22 cellular contexts compared by ENCODE assay signal in genomic region chr1:151638812-151639211, GRCh38. TPM values are rescaled to one million over a fixed set of nuclear protein-coding genes. Genes with fewer than 3 reads are reported as not detected.
DNase-seq lines count a peak whose midpoint lies in the region; ATAC-seq and TF ChIP-seq lines count a peak whose summit lies in the region.
"Had no signal": no experiment of that assay in that cellular context is flagged by ENCODE, and none has a peak within 500 bp of the region (broad histone marks: within the 10 kb centered on the region; RNA-seq: fewer than 3 reads in every experiment).

No MANE protein-coding gene starts in this region.

- H3K27me3 ChIP-seq in CD4-positive, alpha-beta memory T cell (ENCODE audit: insufficient read depth, low read length) = no peaks in the 10 kb centered on the region
- H3K27me3 ChIP-seq in SJSA1 (replicated peaks) = no peaks in the 10 kb centered on the region
- H3K27me3 ChIP-seq in endocrine pancreas (ENCODE audit: control insufficient read depth, insufficient read depth, low read length) = no peaks in the 10 kb centered on the region
- H3K27me3 ChIP-seq: ascending aorta, stomach, tibial artery had no signal

- no peak overlapping the region for H3K4me3 Mint-ChIP-seq in CD4-positive, alpha-beta memory T cell
- H3K4me3 Mint-ChIP-seq: activated CD4-positive, alpha-beta T cell treated with anti-CD3 and anti-CD28 coated beads for 36 hours; activated naive CD8-positive, alpha-beta T cell treated with anti-CD3 and anti-CD28 coated beads, Interleukin-2, amount 10 ng/mL, durations not matched to agents 7 days and 5 days; CD4-positive, alpha-beta T cell had no signal

- CTCF ChIA-PET in CD4-positive, alpha-beta memory T cell (lab: Charles Lee; ENCODE audit: partially characterized antibody) = no interaction called here

- no peak overlapping the region for H3K27ac ChIP-seq in CD4-positive, alpha-beta memory T cell (ENCODE audit: low read depth, low read length)
- H3K27ac ChIP-seq in SJSA1 = peak overlapping the region; percentile 73
- H3K27ac ChIP-seq: ascending aorta, RWPE1, tibial artery had no signal

- no peak for TF ChIP-seq CTCF in mucosa of descending colon (IDR thresholded peaks at IDR 0.05)

- ATAC-seq in mucosa of descending colon (peak; percentile 15), Right ventricle myocardium inferior (no peak), left ventricle myocardium superior (no peak)
- ATAC-seq: activated CD4-positive, alpha-beta T cell treated with anti-CD3 and anti-CD28 coated beads for 36 hours had no signal

- no peak overlapping the region for H3K9ac ChIP-seq in endocrine pancreas (ENCODE audit: control insufficient read depth, insufficient read depth, low read length)

- H3K9me3 ChIP-seq in CD4-positive, alpha-beta memory T cell (ENCODE audit: control insufficient read depth in 1 of 2, low read length in 2 of 2) = no peaks in the 10 kb centered on the region
- H3K9me3 ChIP-seq in SJSA1 (replicated peaks) = no peaks in the 10 kb centered on the region
- H3K9me3 ChIP-seq in endocrine pancreas (ENCODE audit: control insufficient read depth, low read length) = no peaks in the 10 kb centered on the region
- no peaks in the 10 kb centered on the region for H3K9me3 ChIP-seq in mucosa of descending colon
- H3K9me3 ChIP-seq: ascending aorta, stomach, tibial artery had no signal

- H3K4me1 ChIP-seq in CD4-positive, alpha-beta memory T cell (ENCODE audit: insufficient read depth, low read length) = no peaks in the 10 kb centered on the region
- H3K4me1 ChIP-seq in SJSA1 (replicated peaks) (peaks cover 61% of the 10 kb centered on the region), endocrine pancreas (ENCODE audit: control insufficient read depth, insufficient read depth, low read length) (peaks cover 17% of the 10 kb centered on the region), mucosa of descending colon (ENCODE audit: low read depth) (peaks cover 7% of the 10 kb centered on the region)

- POLR2A ChIA-PET in CD4-positive, alpha-beta memory T cell (lab: Charles Lee; ENCODE audit: partially characterized antibody) = no interaction called here

- intact Hi-C loops in CD4-positive, alpha-beta memory T cell (cut with micrococcal nuclease) = no loop called here
- intact Hi-C loops in mucosa of descending colon (cut with DNase I, micrococcal nuclease) = no loop called here
- intact Hi-C loops in Right ventricle myocardium inferior (cut with DNase I) = no loop called here
- intact Hi-C loops in left ventricle myocardium superior (cut with micrococcal nuclease) = no loop called here

- no peak for DNase-seq in CD4-positive, alpha-beta memory T cell
- no peak for DNase-seq in SJSA1 (ENCODE audit: low read depth in 1 of 2, low spot score in 2 of 2)
- no peak for DNase-seq in mucosa of descending colon
- DNase-seq in NCI-H2171 (lab: John Stamatoyannopoulos, UW) = no peak
- no peak for DNase-seq in NCI-H510A treated with DMSO at 0.1 percent for 48 hours (lab: John Stamatoyannopoulos, UW)
- no peak for DNase-seq in Right ventricle myocardium inferior (ENCODE audit: missing footprints)
- no peak for DNase-seq in left ventricle myocardium superior
- DNase-seq: activated CD4-positive, alpha-beta T cell treated with anti-CD3 and anti-CD28 coated beads for 36 hours; activated effector memory CD4-positive, alpha-beta T cell treated with Interleukin-2 at 50 U/mL for 16 hours; activated naive CD8-positive, alpha-beta T cell treated with anti-CD3 and anti-CD28 coated beads, Interleukin-2, amount 10 ng/mL, durations not matched to agents 7 days and 5 days; activated T-cell treated with anti-CD3 and anti-CD28 coated beads for 4 hours; CD4-positive, alpha-beta T cell; GOT3; head of caudate nucleus; KBM-7; NCI-H2029 treated with DMSO at 0.1 percent for 48 hours; NCI-H748 treated with DMSO at 0.1 percent for 48 hours; stomach; tibial artery had no signal

- H3K27me3 Mint-ChIP-seq in CD4-positive, alpha-beta memory T cell = no peaks in the 10 kb centered on the region
- H3K27me3 Mint-ChIP-seq: activated CD4-positive, alpha-beta T cell treated with anti-CD3 and anti-CD28 coated beads for 36 hours; activated naive CD8-positive, alpha-beta T cell treated with anti-CD3 and anti-CD28 coated beads, Interleukin-2, amount 10 ng/mL, durations not matched to agents 7 days and 5 days; CD4-positive, alpha-beta T cell had no signal

- H3K27ac Mint-ChIP-seq in CD4-positive, alpha-beta memory T cell = peak overlapping the region in 4 of 7 donors; percentile 16 to 51 (median 42)
- H3K27ac Mint-ChIP-seq: activated CD4-positive, alpha-beta T cell treated with anti-CD3 and anti-CD28 coated beads for 36 hours; activated naive CD8-positive, alpha-beta T cell treated with anti-CD3 and anti-CD28 coated beads, Interleukin-2, amount 10 ng/mL, durations not matched to agents 7 days and 5 days; CD4-positive, alpha-beta T cell had no signal

- H3K36me3 Mint-ChIP-seq in CD4-positive, alpha-beta memory T cell = peaks cover 17 to 25% of the 10 kb centered on the region in 2 donors

- H3K36me3 ChIP-seq in CD4-positive, alpha-beta memory T cell (ENCODE audit: insufficient read depth, low read length) = no peaks in the 10 kb centered on the region
- H3K36me3 ChIP-seq in SJSA1 (peaks cover 6% of the 10 kb centered on the region; the same call in 1 of the 2 replicates), endocrine pancreas (ENCODE audit: control insufficient read depth, insufficient read depth, low read length) (no peaks in the 10 kb centered on the region), mucosa of descending colon (ENCODE audit: low read depth) (no peaks in the 10 kb centered on the region)
- H3K36me3 ChIP-seq: ascending aorta had no signal

- no peaks in the 10 kb centered on the region for H3K9me3 Mint-ChIP-seq in CD4-positive, alpha-beta memory T cell
- H3K9me3 Mint-ChIP-seq: activated naive CD8-positive, alpha-beta T cell treated with anti-CD3 and anti-CD28 coated beads, Interleukin-2, amount 10 ng/mL, durations not matched to agents 7 days and 5 days; CD4-positive, alpha-beta T cell had no signal

- no peak overlapping the region for H3K4me3 ChIP-seq in CD4-positive, alpha-beta memory T cell (ENCODE audit: low read length in 2 of 2)
- no peak overlapping the region for H3K4me3 ChIP-seq in SJSA1
- peak overlapping the region; percentile 1 for H3K4me3 ChIP-seq in endocrine pancreas (ENCODE audit: control insufficient read depth, insufficient read depth, low read length)
- H3K4me3 ChIP-seq in mucosa of descending colon = no peak overlapping the region
- H3K4me3 ChIP-seq: ascending aorta, stomach, tibial artery had no signal

- peaks cover 5 to 13% (median 9%) of the 10 kb centered on the region in 4 donors for H3K4me1 Mint-ChIP-seq in CD4-positive, alpha-beta memory T cell

RNA-seq across cellular contexts. Expression of gene SNX27, which starts 27.0 kb away (rescaled TPM):
- total RNA-seq in CD4-positive, alpha-beta memory T cell = 10 to 100 TPM; 40.0 to 44.3 TPM
- 10 to 100 TPM in 1 of 2 donors, 1 to 10 TPM in 1; 7.5 to 14.2 TPM for polyA plus RNA-seq in CD4-positive, alpha-beta memory T cell
- total RNA-seq in SJSA1 (2014; rRNA removed; shearing (Covaris generic)) = 18.4 and 28.5 TPM in 2 replicates
- total RNA-seq in mucosa of descending colon (10 to 100 TPM; 25.5 to 59.0 (median 34.8) TPM), Right ventricle myocardium inferior (30.6 TPM), left ventricle myocardium superior (33.7 TPM)
